Comparison of ENCODE assay signal across 25 cellular contexts in genomic region chr11:1556278-1557167, GRCh38. TPM values are rescaled to one million over a fixed set of nuclear protein-coding genes. Genes with fewer than 3 reads are reported as not detected.
"Had no signal": no experiment of that assay in that cellular context is flagged by ENCODE, and none has a peak within 500 bp of the region (broad histone marks: within the 10 kb centered on the region; RNA-seq: fewer than 3 reads in every experiment).

No MANE protein-coding gene starts in this region.

- H3K4me1 ChIP-seq: parathyroid adenoma had no signal

- H3K27ac ChIP-seq: foreskin keratinocyte, neutrophil, parathyroid adenoma, suprapubic skin, WERI-Rb-1 had no signal

- H3K27me3 Mint-ChIP-seq: activated naive CD8-positive, alpha-beta T cell; central memory CD8-positive, alpha-beta T cell had no signal

- H3K4me3 ChIP-seq: adrenal gland, breast epithelium, stomach, suprapubic skin had no signal

- H3K9me3 ChIP-seq: adrenal gland, breast epithelium, neutrophil, stomach, suprapubic skin had no signal

- DNase-seq: activated CD4-positive, alpha-beta T cell treated with anti-CD3 and anti-CD28 coated beads for 1 hour; activated naive CD4-positive, alpha-beta T cell; activated T-cell treated with anti-CD3 and anti-CD28 coated beads, Interleukin-2, amount 50 U/mL, for 24 hours; adrenal gland; erythroblast; foreskin keratinocyte; hypothalamus; mammary epithelial cell; stimulated activated CD4-positive, alpha-beta T cell treated with anti-CD3 and anti-CD28 coated beads, Interleukin-12 subunit alpha, Interleukin-12 subunit beta, amount 100 ng/mL, for 4 hours; stomach; trophoblast cell; WERI-Rb-1 had no signal

- H3K27me3 ChIP-seq: adrenal gland, breast epithelium had no signal

- H3K27ac Mint-ChIP-seq: activated naive CD8-positive, alpha-beta T cell; activated T-cell treated with anti-CD3 and anti-CD28 coated beads, Interleukin-2, amount 50 U/mL, for 24 hours; activated T-helper 2 cell treated with anti-CD3 and anti-CD28 coated beads, Interferon-gamma antibody, Interleukin-2, Interleukin-4, amounts not matched to agents 10 μg/mL and 5 μg/mL and 100 μg/mL, durations not matched to agents 14 hours and 24 hours and 36 hours; mesothelial cell of epicardium had no signal

- H3K9me3 Mint-ChIP-seq: activated T-cell treated with anti-CD3 and anti-CD28 coated beads, Interleukin-2, amount 50 U/mL, for 24 hours; activated T-helper 2 cell treated with anti-CD3 and anti-CD28 coated beads, Interferon-gamma antibody, Interleukin-2, Interleukin-4, amounts not matched to agents 10 μg/mL and 5 μg/mL and 100 μg/mL, durations not matched to agents 14 hours and 24 hours and 36 hours; central memory CD8-positive, alpha-beta T cell; mesothelial cell of epicardium; naive thymus-derived CD8-positive, alpha-beta T cell had no signal

- H3K4me3 Mint-ChIP-seq: activated naive CD8-positive, alpha-beta T cell; activated T-cell treated with anti-CD3 and anti-CD28 coated beads, Interleukin-2, amount 50 U/mL, for 24 hours; mesothelial cell of epicardium; naive thymus-derived CD8-positive, alpha-beta T cell had no signal

- H3K36me3 ChIP-seq: adrenal gland, breast epithelium, neutrophil had no signal

- ATAC-seq: foreskin keratinocyte, left ventricle myocardium superior, right cardiac atrium had no signal

- H3K4me1 Mint-ChIP-seq: central memory CD8-positive, alpha-beta T cell; naive thymus-derived CD8-positive, alpha-beta T cell had no signal

- H3K36me3 Mint-ChIP-seq: activated naive CD8-positive, alpha-beta T cell; mesothelial cell of epicardium had no signal

RNA-seq across cellular contexts. Expression of gene KRTAP5-1, which starts 28.6 kb away (rescaled TPM):
- total RNA-seq: activated T-helper 2 cell treated with anti-CD3 and anti-CD28 coated beads, Interferon-gamma antibody, Interleukin-2, Interleukin-4, amounts not matched to agents 10 μg/mL and 5 μg/mL and 100 μg/mL, durations not matched to agents 14 hours and 24 hours and 36 hours; adrenal gland; breast epithelium; foreskin keratinocyte; left ventricle myocardium superior; mammary epithelial cell; mesothelial cell of epicardium; naive thymus-derived CD8-positive, alpha-beta T cell; pulmonary artery endothelial cell; right cardiac atrium; skeletal muscle tissue; stomach had no signal

RNA-seq across cellular contexts. Expression of gene KRTAP5-2, which starts 41.6 kb away (rescaled TPM):
- total RNA-seq: activated T-helper 2 cell treated with anti-CD3 and anti-CD28 coated beads, Interferon-gamma antibody, Interleukin-2, Interleukin-4, amounts not matched to agents 10 μg/mL and 5 μg/mL and 100 μg/mL, durations not matched to agents 14 hours and 24 hours and 36 hours; adrenal gland; breast epithelium; foreskin keratinocyte; left ventricle myocardium superior; mammary epithelial cell; mesothelial cell of epicardium; naive thymus-derived CD8-positive, alpha-beta T cell; pulmonary artery endothelial cell; right cardiac atrium; skeletal muscle tissue; stomach had no signal

RNA-seq across cellular contexts. Expression of gene KRTAP5-3, which starts 51.7 kb away (rescaled TPM):
- total RNA-seq: activated T-helper 2 cell treated with anti-CD3 and anti-CD28 coated beads, Interferon-gamma antibody, Interleukin-2, Interleukin-4, amounts not matched to agents 10 μg/mL and 5 μg/mL and 100 μg/mL, durations not matched to agents 14 hours and 24 hours and 36 hours; adrenal gland; breast epithelium; foreskin keratinocyte; left ventricle myocardium superior; mammary epithelial cell; mesothelial cell of epicardium; naive thymus-derived CD8-positive, alpha-beta T cell; pulmonary artery endothelial cell; right cardiac atrium; skeletal muscle tissue; stomach had no signal
